In the genomic region with DNA sequence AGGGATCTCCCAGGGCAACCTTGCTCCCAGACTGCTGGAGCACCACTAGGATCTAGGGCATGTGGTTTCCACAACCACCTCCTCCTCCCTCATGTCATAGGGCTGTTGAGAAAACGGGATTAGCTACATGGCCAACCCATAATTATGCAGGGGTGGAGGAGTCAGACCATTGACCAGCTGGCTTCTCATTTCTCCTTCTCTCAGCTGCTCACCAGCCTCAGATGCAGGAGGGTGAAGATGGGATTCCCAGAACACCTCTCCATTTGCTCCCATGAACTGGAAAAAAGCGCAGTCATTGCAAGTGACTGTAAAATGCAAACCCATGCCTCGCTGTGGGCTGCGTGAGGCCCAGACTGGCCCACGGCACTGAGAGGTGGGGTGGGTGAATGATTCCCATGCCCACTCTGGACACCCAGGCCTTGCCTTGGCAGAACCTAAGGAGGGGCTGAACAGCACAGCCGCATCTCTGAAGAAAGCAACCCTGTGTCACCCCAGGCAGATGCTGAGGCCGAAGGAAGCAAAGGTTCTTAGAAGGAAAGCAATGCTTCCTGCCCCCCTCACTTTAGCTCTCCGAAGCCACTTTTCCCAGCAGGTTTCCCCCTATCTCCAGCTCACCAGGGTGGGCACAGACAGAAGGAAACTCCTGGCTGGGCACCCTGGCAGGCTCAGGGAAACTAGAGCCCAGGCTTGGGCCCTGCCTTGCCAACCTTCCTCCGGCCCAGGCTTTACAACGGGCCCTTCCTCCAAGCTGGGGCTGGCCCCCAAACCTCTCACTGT, we compare ENCODE assay signal across 10 cellular contexts.
DNase-seq lines count a peak whose midpoint lies in the region; ATAC-seq, FAIRE-seq and TF ChIP-seq lines count a peak whose summit lies in the region.
"Had no signal": no experiment of that assay in that cellular context is flagged by ENCODE, and none has a peak within 500 bp of the region (broad histone marks: within the 10 kb centered on the region; RNA-seq: fewer than 3 reads in every experiment).

No MANE protein-coding gene starts in this region.

- H3K27ac Mint-ChIP-seq in T-helper 17 cell, result no peak overlapping the region
- no peak overlapping the region for H3K27ac Mint-ChIP-seq in Caco-2 (ENCODE audit: unreplicated experiment)
- H3K27ac Mint-ChIP-seq: activated naive CD8-positive, alpha-beta T cell treated with anti-CD3 and anti-CD28 coated beads for 36 hours; T-helper 1 cell treated with Interleukin-12 subunit alpha and Interleukin-12 subunit beta and Interleukin-4 antibody, amounts not matched to agents 30 μg/mL and 1 μg/mL, for 36 hours had no signal

- H3K23ac ChIP-seq in IMR-90 (ENCODE audit: low read depth, low read length), result 0 out of 2 replicates have a peak overlapping the region, but pooled peaks have one; percentile 18

- WGBS in IMR-90 (ENCODE audit: extremely low coverage in 2 of 2, insufficient read length in 1 of 2), 2 experiments, result 71% methylated on average over 1 of the region's 10 CpGs; no CpG with 5 or more reads in 1 of the 2 experiments

- no peak for FAIRE-seq in GM19239 (lab: Jason Lieb, UNC)

- POLR2A ChIA-PET in IMR-90 (lab: Charles Lee; ENCODE audit: unreplicated experiment) (interaction anchor here (1.1 to 1.6 kb wide), 2 partner anchors 14 to 36 kb away, joined by 3 to 4 read pairs; no protein-coding TSS in a partner anchor), Caco-2 (lab: Charles Lee) (no interaction called here)

- H3K14ac ChIP-seq in IMR-90 (replicated peaks; ENCODE audit: low read depth, low read length), result peak overlapping the region; percentile 58

- H3K4me3 Mint-ChIP-seq in T-helper 17 cell (no peak overlapping the region), Caco-2 (ENCODE audit: unreplicated experiment) (no peak overlapping the region)
- H3K4me3 Mint-ChIP-seq: activated naive CD8-positive, alpha-beta T cell treated with anti-CD3 and anti-CD28 coated beads for 36 hours; T-helper 1 cell treated with Interleukin-12 subunit alpha and Interleukin-12 subunit beta and Interleukin-4 antibody, amounts not matched to agents 30 μg/mL and 1 μg/mL, for 36 hours had no signal

- DNase-seq in IMR-90, result no peak
- DNase-seq in adipocyte (ENCODE audit: low read depth), result peak; percentile 16
- DNase-seq in left kidney (ENCODE audit: low read depth, low spot score), result peak; percentile 50
- no peak for DNase-seq in T-helper 17 cell
- no peak for DNase-seq in Caco-2
- DNase-seq in GM19239 (ENCODE audit: insufficient read length, low spot score), result no peak
- DNase-seq: activated naive CD8-positive, alpha-beta T cell treated with anti-CD3 and anti-CD28 coated beads for 36 hours; MM.1S had no signal

- no peaks in the 10 kb centered on the region for H3K36me3 Mint-ChIP-seq in T-helper 17 cell (ENCODE audit: low read depth)
- H3K36me3 Mint-ChIP-seq in Caco-2 (ENCODE audit: insufficient read depth, unreplicated experiment), result peaks cover 5% of the 10 kb centered on the region
- H3K36me3 Mint-ChIP-seq: activated naive CD8-positive, alpha-beta T cell treated with anti-CD3 and anti-CD28 coated beads for 36 hours had no signal

- H3K4me1 Mint-ChIP-seq in T-helper 17 cell (peaks cover 17% of the 10 kb centered on the region), Caco-2 (ENCODE audit: low read depth, unreplicated experiment) (peaks cover 11% of the 10 kb centered on the region)
- H3K4me1 Mint-ChIP-seq: activated naive CD8-positive, alpha-beta T cell treated with anti-CD3 and anti-CD28 coated beads for 36 hours had no signal

- no peak for TF ChIP-seq CTCF in IMR-90 (conservative IDR thresholded peaks at IDR 0.05; ENCODE audit: low read depth, low read length)
- TF ChIP-seq CTCF in Caco-2 (IDR thresholded peaks at IDR 0.05; ENCODE audit: insufficient read depth in 1 of 2, low read depth in 1 of 2, low read length in 1 of 2, severe bottlenecking in 1 of 2, unreplicated experiment in 1 of 2), result no peak

- H3K4me2 ChIP-seq in IMR-90 (ENCODE audit: low read depth, low read length), result peak overlapping the region; percentile 0

- H4K8ac ChIP-seq in IMR-90 (ENCODE audit: low read depth in 2 of 2, low read length in 2 of 2), result peak overlapping the region in 1 of 2 experiments; percentile 66; a peak in 2 of 4 replicates

- H2AK9ac ChIP-seq in IMR-90 (replicated peaks; ENCODE audit: low read depth, low read length, poor library complexity), result peak overlapping the region; percentile 2

- peak overlapping the region; percentile 39 for H2BK120ac ChIP-seq in IMR-90 (ENCODE audit: low read depth, low read length)

- ATAC-seq in IMR-90 (ENCODE audit: low read depth) (peak; percentile 10), T-helper 17 cell (no peak)

- dilution Hi-C loops in IMR-90 (cut with HindIII; ENCODE audit: low sequenced_read_pairs, unreplicated experiment), result no loop called here

- H3K18ac ChIP-seq in IMR-90 (ENCODE audit: low read depth, low read length), result peak overlapping the region; percentile 49

- peak overlapping the region; percentile 28 for H2AFZ ChIP-seq in IMR-90 (replicated peaks; ENCODE audit: low read length, poor library complexity)

- intact Hi-C loops in IMR-90 (cut with micrococcal nuclease) (no loop called here), Caco-2 (cut with micrococcal nuclease; ENCODE audit: unreplicated experiment) (no loop called here)

- H3K27ac ChIP-seq in IMR-90 (ENCODE audit: insufficient read depth, low read length) (peak overlapping the region; percentile 30; the same call in 1 of the 2 replicates), subcutaneous abdominal adipose tissue (ENCODE audit: low read depth, low read length) (peak overlapping the region; percentile 94)

- peak overlapping the region; percentile 36 for H2BK5ac ChIP-seq in IMR-90 (ENCODE audit: low read depth, low read length, poor library complexity, severe bottlenecking)

- H3K9me3 Mint-ChIP-seq in Caco-2 (ENCODE audit: unreplicated experiment), result peaks cover 8% of the 10 kb centered on the region

- H4K5ac ChIP-seq in IMR-90 (ENCODE audit: low read depth, low read length), result peak overlapping the region; percentile 32

- TF ChIP-seq RAD21 in IMR-90 (IDR thresholded peaks at IDR 0.05; ENCODE audit: low read length), result no peak

- peak overlapping the region; percentile 12 for H3K9ac ChIP-seq in IMR-90 (ENCODE audit: low read depth, low read length)
- H3K9ac ChIP-seq in adipocyte (ENCODE audit: low read length), result peak overlapping the region; percentile 81
- peak overlapping the region in 3 of 5 donors; percentile 6 to 76 (median 57) for H3K9ac ChIP-seq in subcutaneous abdominal adipose tissue (ENCODE audit: low read length in 5 of 5)

- H3K4me3 ChIP-seq in IMR-90 (ENCODE audit: insufficient read depth, low read depth, low read length), result no peak overlapping the region
- peak overlapping the region; percentile 28 for H3K4me3 ChIP-seq in adipocyte (ENCODE audit: low read length)
- H3K4me3 ChIP-seq in subcutaneous abdominal adipose tissue (ENCODE audit: low read depth in 1 of 5, low read length in 5 of 5), result peak overlapping the region in 1 of 5 donors; percentile 25
- H3K4me3 ChIP-seq in Caco-2 (ENCODE audit: low read depth, low read length), result no peak overlapping the region

- peak overlapping the region; percentile 37; the same call in 1 of the 2 replicates for H2AK5ac ChIP-seq in IMR-90 (ENCODE audit: low read depth, low read length)

- CTCF ChIA-PET in IMR-90 (lab: Yijun Ruan, JAX) (interaction anchor here (0.7 to 2.5 kb wide), 4 partner anchors 48 to 220 kb away, joined by 3 to 7 read pairs (median 4); no protein-coding TSS in a partner anchor), Caco-2 (lab: Charles Lee) (no interaction called here)

- H3K4me1 ChIP-seq in IMR-90 (ENCODE audit: control insufficient read depth, insufficient read depth, low read length) (peaks cover 24% of the 10 kb centered on the region), adipocyte (ENCODE audit: control insufficient read depth, insufficient read depth, low read length) (peaks cover 41% of the 10 kb centered on the region), subcutaneous abdominal adipose tissue (ENCODE audit: control insufficient read depth in 5 of 5, insufficient read depth in 5 of 5, low read length in 5 of 5) (peaks cover 14 to 39% (median 33%) of the 10 kb centered on the region in 5 donors), Caco-2 (peaks cover 13% of the 10 kb centered on the region)

- H3K4ac ChIP-seq in IMR-90 (ENCODE audit: low read depth, low read length), result peak overlapping the region; percentile 64

- H3K79me1 ChIP-seq in IMR-90 (ENCODE audit: low read depth in 1 of 2, low read length in 2 of 2), result peaks cover 0 to 21% of the 10 kb centered on the region in 2 experiments; a peak in 1 of 4 replicates

- TF ChIP-seq POLR2A in IMR-90 (IDR thresholded peaks at IDR 0.05; ENCODE audit: low read depth, low read length), result no peak

- H3K27me3 ChIP-seq in IMR-90 (ENCODE audit: control insufficient read depth, insufficient read depth, low read length), result no peaks in the 10 kb centered on the region
- no peaks in the 10 kb centered on the region for H3K27me3 ChIP-seq in adipocyte (replicated peaks; ENCODE audit: control insufficient read depth, insufficient read depth, low read length)
- no peaks in the 10 kb centered on the region for H3K27me3 ChIP-seq in subcutaneous abdominal adipose tissue (ENCODE audit: control insufficient read depth in 5 of 5, insufficient read depth in 4 of 5, low read length in 5 of 5)
- no peaks in the 10 kb centered on the region for H3K27me3 ChIP-seq in Caco-2 (replicated peaks; ENCODE audit: control insufficient read depth, insufficient read depth, low read length)

- peak overlapping the region; percentile 64 for H2BK20ac ChIP-seq in IMR-90 (ENCODE audit: low read depth, low read length)

- H2BK15ac ChIP-seq in IMR-90 (ENCODE audit: low read depth, low read length), result peak overlapping the region; percentile 53; the same call in 1 of the 3 replicates

- H3K9me3 ChIP-seq in IMR-90 (ENCODE audit: control insufficient read depth, insufficient read depth, low read length), result no peaks in the 10 kb centered on the region
- peaks cover 7% of the 10 kb centered on the region for H3K9me3 ChIP-seq in adipocyte (ENCODE audit: control insufficient read depth, low read length)
- H3K9me3 ChIP-seq in subcutaneous abdominal adipose tissue (ENCODE audit: control insufficient read depth in 5 of 5, low read length in 5 of 5), result no peaks in the 10 kb centered on the region
- no peaks in the 10 kb centered on the region for H3K9me3 ChIP-seq in T-helper 17 cell (ENCODE audit: control insufficient read depth, low read length, poor library complexity, severe bottlenecking)
- 0 out of 2 replicates have a peak, but pooled peaks cover 4% of the 10 kb centered on the region for H3K9me3 ChIP-seq in Caco-2

- H3K36me3 ChIP-seq in IMR-90 (ENCODE audit: control insufficient read depth, insufficient read depth, low read length) (no peaks in the 10 kb centered on the region), adipocyte (ENCODE audit: control insufficient read depth, insufficient read depth, low read length, severe bottlenecking) (no peaks in the 10 kb centered on the region), subcutaneous abdominal adipose tissue (ENCODE audit: control insufficient read depth in 5 of 5, insufficient read depth in 5 of 5, low read length in 5 of 5) (no peaks in the 10 kb centered on the region), Caco-2 (ENCODE audit: control insufficient read depth, insufficient read depth, low read length) (no peaks in the 10 kb centered on the region)

- peak overlapping the region; percentile 35 for H4K91ac ChIP-seq in IMR-90 (ENCODE audit: insufficient read depth, low read depth, low read length)

- BruUV-seq in IMR-90 (replicated peaks; lab: Mats Ljungman, UMichigan), result no TSS peak
- BruUV-seq in Caco-2 (replicated peaks; lab: Mats Ljungman, UMichigan), result no TSS peak

- no peaks in the 10 kb centered on the region for H4K20me1 ChIP-seq in IMR-90 (ENCODE audit: insufficient read depth, low read length)

- in situ Hi-C loops in IMR-90 (cut with MboI; ENCODE audit: low sequenced_read_pairs), result no loop called here

- H3K27me3 Mint-ChIP-seq in T-helper 17 cell (peaks cover 5% of the 10 kb centered on the region), Caco-2 (ENCODE audit: insufficient read depth, unreplicated experiment) (no peaks in the 10 kb centered on the region)
- H3K27me3 Mint-ChIP-seq: activated naive CD8-positive, alpha-beta T cell treated with anti-CD3 and anti-CD28 coated beads for 36 hours had no signal

- H3K56ac ChIP-seq in IMR-90 (ENCODE audit: extremely low read depth, insufficient read depth, low read length), result no peak overlapping the region

- peaks cover 12% of the 10 kb centered on the region; the same call in 1 of the 2 replicates for H3K9me1 ChIP-seq in IMR-90 (ENCODE audit: insufficient read depth, low read length)

Comparison
In these comparisons a context has a peak if more than half of its experiments do, and no peak if none do; other contexts are left out.
1. DNase-seq: peak in adipocyte (single experiment) and left kidney (single experiment); none in IMR-90 (single experiment), T-helper 17 cell (0 of 3), Caco-2 (0 of 2) and GM19239 (single experiment).
2. H3K9ac ChIP-seq: peak in every context shown above with its lines; median percentile 81 in adipocyte; 57 in subcutaneous abdominal adipose tissue; 12 in IMR-90.